14 cellular contexts compared by ENCODE assay signal in genomic region chr1:148318900-148319242, GRCh38.
DNase-seq lines count a peak whose midpoint lies in the region; ATAC-seq and TF ChIP-seq lines count a peak whose summit lies in the region.
"Had no signal": no experiment of that assay in that cellular context is flagged by ENCODE, and none has a peak within 500 bp of the region (broad histone marks: within the 10 kb centered on the region; RNA-seq: fewer than 3 reads in every experiment).

No MANE protein-coding gene starts in this region.

- no peaks in the 10 kb centered on the region for H3K36me3 Mint-ChIP-seq in GM23338 (ENCODE audit: low read depth)
- peaks cover 2% of the 10 kb centered on the region for H3K36me3 Mint-ChIP-seq in activated naive CD8-positive, alpha-beta T cell treated with anti-CD3 and anti-CD28 coated beads for 36 hours

- H3K4me1 Mint-ChIP-seq in GM23338 = peaks cover 7% of the 10 kb centered on the region; the same call in 2 of the 3 replicates
- peaks cover 33% of the 10 kb centered on the region for H3K4me1 Mint-ChIP-seq in activated naive CD8-positive, alpha-beta T cell treated with anti-CD3 and anti-CD28 coated beads for 36 hours

- peak overlapping the region; percentile 79 to 95 (median 88) for H3K4me2 ChIP-seq in BLaER1 treated with 17β-estradiol and CSF1 and Interleukin-3, amounts not matched to agents 10 nM and 100 nM
- H3K4me2 ChIP-seq in GM23338 = peak overlapping the region; percentile 100

- peak overlapping the region; percentile 48 to 69 (median 58) for H3K4me3 ChIP-seq in BLaER1 treated with 17β-estradiol and CSF1 and Interleukin-3, amounts not matched to agents 10 nM and 100 nM
- H3K4me3 ChIP-seq in GM23338 (peak overlapping the region; percentile 93), mononuclear cell (ENCODE audit: low read length) (peak overlapping the region; percentile 46)

- no peaks in the 10 kb centered on the region for H3F3A ChIP-seq in GM23338 (replicated peaks; ENCODE audit: low read depth)

- H4K20me1 ChIP-seq in BLaER1 treated with 17β-estradiol and CSF1 and Interleukin-3, amounts not matched to agents 10 nM and 100 nM = no peaks in the 10 kb centered on the region
- H4K20me1 ChIP-seq in GM23338 (replicated peaks; ENCODE audit: insufficient read depth) = no peaks in the 10 kb centered on the region

- H3K9me3 Mint-ChIP-seq in GM23338 = no peaks in the 10 kb centered on the region
- H3K9me3 Mint-ChIP-seq in activated naive CD8-positive, alpha-beta T cell treated with anti-CD3 and anti-CD28 coated beads for 36 hours = peaks cover 4% of the 10 kb centered on the region

- no peaks in the 10 kb centered on the region for H3K79me2 ChIP-seq in GM23338 (replicated peaks; ENCODE audit: insufficient read depth)

- H3K27ac ChIP-seq in BLaER1 treated with 17β-estradiol and CSF1 and Interleukin-3, amounts not matched to agents 10 nM and 100 nM = peak overlapping the region; percentile 33 to 92 (median 86); a peak in 21 of 22 replicates
- H3K27ac ChIP-seq in GM23338 (ENCODE audit: low read depth) = no peak overlapping the region
- H3K27ac ChIP-seq: breast epithelium, foreskin keratinocyte, tibial artery, VCaP had no signal

- H2AFZ ChIP-seq in GM23338 = peak overlapping the region; percentile 99

- H3K36me3 ChIP-seq in BLaER1 treated with 17β-estradiol and CSF1 and Interleukin-3, amounts not matched to agents 10 nM and 100 nM = no peaks in the 10 kb centered on the region
- H3K36me3 ChIP-seq in GM23338 (ENCODE audit: insufficient read depth) = no peaks in the 10 kb centered on the region
- H3K36me3 ChIP-seq: breast epithelium, tibial artery had no signal

- H3K4me1 ChIP-seq in BLaER1 treated with 17β-estradiol and CSF1 and Interleukin-3, amounts not matched to agents 10 nM and 100 nM = peaks cover 16 to 35% (median 24%) of the 10 kb centered on the region in 10 experiments
- peaks cover 7% of the 10 kb centered on the region for H3K4me1 ChIP-seq in GM23338 (ENCODE audit: insufficient read depth)
- H3K4me1 ChIP-seq in mononuclear cell (ENCODE audit: insufficient read depth, low read length) = peaks cover 32% of the 10 kb centered on the region
- H3K4me1 ChIP-seq: breast epithelium, foreskin keratinocyte had no signal

- TF ChIP-seq CTCF in GM23338 (conservative IDR thresholded peaks at IDR 0.05; ENCODE audit: low read depth in 2 of 2) = no peak

- H3K9me3 ChIP-seq in BLaER1 treated with 17β-estradiol and CSF1 and Interleukin-3, amounts not matched to agents 10 nM and 100 nM (replicated peaks in 1 of 11) = peaks cover 0 to 15% (median 12%) of the 10 kb centered on the region in 11 experiments; a peak in 13 of 22 replicates
- H3K9me3 ChIP-seq in mononuclear cell (ENCODE audit: low read depth, low read length) = no peaks in the 10 kb centered on the region
- H3K9me3 ChIP-seq: breast epithelium, tibial artery had no signal

- ATAC-seq in GM23338 = no peak
- ATAC-seq in GM18873 (IDR thresholded peaks at IDR 0.05; ENCODE audit: low FRiP score, unreplicated experiment) = no peak

- H3K9me2 ChIP-seq in GM23338 (ENCODE audit: insufficient read depth) = no peaks in the 10 kb centered on the region

- H3K27me3 ChIP-seq in BLaER1 treated with 17β-estradiol and CSF1 and Interleukin-3, amounts not matched to agents 10 nM and 100 nM = 0 out of 22 replicates have a peak, but pooled peaks cover 0 to 1% (median 0%) of the 10 kb centered on the region in 11 experiments
- H3K27me3 ChIP-seq in GM23338 (ENCODE audit: insufficient read depth) (peaks cover 64% of the 10 kb centered on the region), mononuclear cell (ENCODE audit: insufficient read depth, low read length) (no peaks in the 10 kb centered on the region)

- peak overlapping the region; percentile 19; the same call in 1 of the 2 replicates for H3K27ac Mint-ChIP-seq in GM23338
- H3K27ac Mint-ChIP-seq in activated naive CD8-positive, alpha-beta T cell treated with anti-CD3 and anti-CD28 coated beads for 36 hours = peak overlapping the region; percentile 81

- H3K4me3 Mint-ChIP-seq in GM23338 = peak overlapping the region; percentile 88
- peak overlapping the region; percentile 89 for H3K4me3 Mint-ChIP-seq in activated naive CD8-positive, alpha-beta T cell treated with anti-CD3 and anti-CD28 coated beads for 36 hours

- H3K9ac ChIP-seq in BLaER1 treated with 17β-estradiol and CSF1 and Interleukin-3, amounts not matched to agents 10 nM and 100 nM = peak overlapping the region; percentile 64 to 84 (median 81)

- DNase-seq in GM23338 (ENCODE audit: low spot score) (no peak), SKM-1 treated with dmso at 0.1 percent for 144 hours (lab: John Stamatoyannopoulos, UW; ENCODE audit: unreplicated experiment) (no peak), NCI-H2196 (lab: John Stamatoyannopoulos, UW; ENCODE audit: unreplicated experiment) (no peak), dedifferentiated amniotic fluid mesenchymal stem cell (ENCODE audit: extremely low spot score) (no peak)
- DNase-seq in activated naive CD8-positive, alpha-beta T cell treated with anti-CD3 and anti-CD28 coated beads for 36 hours = no peak
- DNase-seq: COR-L47, foreskin keratinocyte, NCI-H1417 treated with DMSO at 0.1 percent for 48 hours, tibial artery had no signal

- peaks cover 26% of the 10 kb centered on the region for H3K27me3 Mint-ChIP-seq in GM23338 (ENCODE audit: insufficient read depth, low read depth, poor library complexity)
- H3K27me3 Mint-ChIP-seq in activated naive CD8-positive, alpha-beta T cell treated with anti-CD3 and anti-CD28 coated beads for 36 hours = peaks cover 36% of the 10 kb centered on the region

TF ChIP-seq in GM23338, 12 proteins besides CTCF, POLR2A, EP300 and RAD21:
- TF ChIP-seq ZNF331 (CRISPR knock-in tag; IDR thresholded peaks at IDR 0.05; ENCODE audit: low read depth) (no peak), EZH2 (IDR thresholded peaks at IDR 0.05; ENCODE audit: low read depth, unreplicated experiment) (no peak), NANOG (IDR thresholded peaks at IDR 0.05; ENCODE audit: borderline replicate concordance) (no peak), REST (IDR thresholded peaks at IDR 0.05; ENCODE audit: unreplicated experiment) (no peak), CREB1 (CRISPR knock-in tag; IDR thresholded peaks at IDR 0.05; ENCODE audit: low read depth) (no peak)
